Comparison of ENCODE assay signal across 18 cellular contexts in the genomic region with DNA sequence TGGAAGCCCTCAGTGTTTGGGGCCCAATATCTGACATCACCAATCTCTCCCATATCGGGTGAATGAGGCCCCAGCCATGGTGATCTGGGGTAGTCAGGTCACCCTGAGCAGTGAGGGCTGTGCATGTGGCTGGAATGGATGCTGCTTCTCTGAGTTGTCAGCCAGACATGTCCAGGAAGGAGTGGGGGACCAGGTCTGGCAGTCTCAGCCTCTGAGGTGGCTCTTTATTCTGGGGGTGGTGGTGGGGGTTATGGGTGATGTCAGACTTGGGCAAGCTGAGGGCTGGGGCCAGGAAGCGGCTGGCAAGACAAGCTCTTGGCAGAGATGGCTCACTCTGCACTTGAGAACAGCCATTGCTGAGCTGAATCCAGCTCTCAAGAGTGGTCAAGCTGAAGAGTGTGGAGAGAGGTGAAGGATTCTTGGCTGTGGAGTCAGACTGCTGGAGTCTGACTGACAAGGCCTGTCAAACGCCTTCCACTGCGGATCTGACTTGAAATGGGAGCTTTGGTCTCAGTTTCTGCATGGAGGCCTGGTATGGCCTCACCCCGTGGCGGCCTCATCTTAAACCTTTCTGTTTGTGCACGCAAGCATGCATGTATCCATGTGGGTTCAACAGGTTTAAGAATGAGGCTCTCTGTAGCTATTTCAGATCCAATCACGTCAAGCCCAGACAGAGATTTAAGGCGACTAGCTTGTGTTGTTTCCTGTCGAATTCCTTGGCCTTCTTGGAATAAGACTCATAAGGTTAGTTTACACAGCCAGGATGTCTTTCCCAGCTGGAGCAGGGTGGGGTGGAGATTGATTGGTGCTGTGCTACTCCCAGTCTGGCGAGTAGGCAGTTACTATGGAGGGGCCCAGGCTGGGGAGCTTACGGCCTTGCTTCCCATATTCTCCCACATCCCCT.
DNase-seq lines count a peak whose midpoint lies in the region; ATAC-seq, FAIRE-seq and TF ChIP-seq lines count a peak whose summit lies in the region.
"Had no signal": no experiment of that assay in that cellular context is flagged by ENCODE, and none has a peak within 500 bp of the region (broad histone marks: within the 10 kb centered on the region; RNA-seq: fewer than 3 reads in every experiment).

No MANE protein-coding gene starts in this region.

- no peaks in the 10 kb centered on the region for H3K36me3 ChIP-seq in bronchial epithelial cell (ENCODE audit: control insufficient read depth, insufficient read depth, low read length)
- no peaks in the 10 kb centered on the region for H3K36me3 ChIP-seq in heart right ventricle
- H3K36me3 ChIP-seq in uterus, result no peaks in the 10 kb centered on the region
- H3K36me3 ChIP-seq: BLaER1 had no signal

- H3K9me3 ChIP-seq in heart right ventricle, result peaks cover 0 to 4% (median 0%) of the 10 kb centered on the region in 11 donors
- no peaks in the 10 kb centered on the region for H3K9me3 ChIP-seq in uterus
- H3K9me3 ChIP-seq: BLaER1, testis had no signal

- no peak for FAIRE-seq in bronchial epithelial cell (lab: Jason Lieb, UNC)

- H3K4me1 Mint-ChIP-seq in neural crest cell, result peaks cover 12% of the 10 kb centered on the region
- H3K4me1 Mint-ChIP-seq: GM23338, WTC11 had no signal

- peaks cover 8% of the 10 kb centered on the region for H3K9me3 Mint-ChIP-seq in neural crest cell
- H3K9me3 Mint-ChIP-seq: activated T-helper 2 cell treated with anti-CD3 and anti-CD28 coated beads, Interferon-gamma antibody, Interleukin-2, Interleukin-4, amounts not matched to agents 10 μg/mL and 5 μg/mL and 100 μg/mL, durations not matched to agents 14 hours and 24 hours and 36 hours had no signal

- peak overlapping the region; percentile 40 for H3K27ac Mint-ChIP-seq in neural crest cell (ENCODE audit: unreplicated experiment)
- H3K27ac Mint-ChIP-seq: activated T-helper 2 cell treated with anti-CD3 and anti-CD28 coated beads, Interferon-gamma antibody, Interleukin-2, Interleukin-4, amounts not matched to agents 10 μg/mL and 5 μg/mL and 100 μg/mL, durations not matched to agents 14 hours and 24 hours and 36 hours; GM23338; WTC11 had no signal

- H3K27me3 ChIP-seq in bronchial epithelial cell (ENCODE audit: control insufficient read depth, insufficient read depth, low read length) (no peaks in the 10 kb centered on the region), heart right ventricle (peaks cover 0 to 4% (median 0%) of the 10 kb centered on the region in 7 donors), uterus (no peaks in the 10 kb centered on the region)
- H3K27me3 ChIP-seq: BLaER1, testis had no signal

- no peak overlapping the region for H3K4me3 ChIP-seq in bronchial epithelial cell (ENCODE audit: low read depth, low read length)
- no peak overlapping the region for H3K4me3 ChIP-seq in heart right ventricle
- H3K4me3 ChIP-seq in uterus, result no peak overlapping the region
- H3K4me3 ChIP-seq: BLaER1, GM23338, testis had no signal

- H3K27ac ChIP-seq in heart right ventricle (peak overlapping the region; percentile 58 to 88 (median 72)), uterus (peak overlapping the region; percentile 61 to 63)
- H3K27ac ChIP-seq: BLaER1, testis had no signal

- TF ChIP-seq CTCF in bronchial epithelial cell (IDR thresholded peaks at IDR 0.05; ENCODE audit: insufficient read depth, low read length, severe bottlenecking) (no peak), heart right ventricle (IDR thresholded peaks at IDR 0.05) (no peak), neural crest cell (conservative IDR thresholded peaks at IDR 0.05) (no peak), uterus (IDR thresholded peaks at IDR 0.05) (no peak)

- H3K4me1 ChIP-seq in heart right ventricle, result peaks cover 7 to 49% (median 30%) of the 10 kb centered on the region in 9 donors
- no peaks in the 10 kb centered on the region for H3K4me1 ChIP-seq in uterus

- TF ChIP-seq POLR2A in uterus (IDR thresholded peaks at IDR 0.05), result no peak

- 64 to 68% methylated on average over 12 of the region's 12 CpGs for WGBS in heart right ventricle, 2 donors

- ATAC-seq in heart right ventricle, result peak; percentile 78 to 94 (median 88)
- ATAC-seq: GM23338, WTC11 had no signal

- no peak overlapping the region for H3K4me3 Mint-ChIP-seq in neural crest cell
- H3K4me3 Mint-ChIP-seq: GM23338, WTC11 had no signal

- H3K36me3 Mint-ChIP-seq in neural crest cell (ENCODE audit: low read depth), result no peaks in the 10 kb centered on the region
- H3K36me3 Mint-ChIP-seq: WTC11 had no signal

- intact Hi-C loops in heart right ventricle (cut with DNase I) (loop anchor here in 1 of 10 donors (5.0 kb wide), 1 partner anchor 45 kb away; no protein-coding TSS in a partner anchor), uterus (cut with DNase I; ENCODE audit: low total_unique reads) (no loop called here)

- H3K27me3 Mint-ChIP-seq in neural crest cell (ENCODE audit: low read depth), result no peaks in the 10 kb centered on the region

- DNase-seq in bronchial epithelial cell (ENCODE audit: low read depth), result peak; percentile 94
- peak; percentile 29 to 69 for DNase-seq in heart right ventricle
- DNase-seq in neural crest cell (ENCODE audit: low read depth, low spot score), result no peak
- peak in 1 of 2 donors; percentile 39 for DNase-seq in uterus
- DNase-seq in NCI-H2081 treated with DMSO at 0.1 percent for 48 hours (lab: John Stamatoyannopoulos, UW), result no peak
- no peak for DNase-seq in NCI-H2107 (lab: John Stamatoyannopoulos, UW)
- no peak for DNase-seq in NCI-H2171 treated with DMSO at 0.1 percent for 48 hours (lab: John Stamatoyannopoulos, UW)
- no peak for DNase-seq in stimulated activated CD4-positive, alpha-beta T cell treated with anti-CD3 and anti-CD28 coated beads, Interleukin-4, amount 100 ng/mL, for 24 hours
- DNase-seq: amniotic stem cell, islet precursor cell, NCI-H2029 treated with DMSO at 0.1 percent for 48 hours, NCI-H526, occipital lobe, testis had no signal

Comparison
In these comparisons a context has a peak if more than half of its experiments do, and no peak if none do; other contexts are left out.
1. DNase-seq: peak in bronchial epithelial cell (single experiment) and heart right ventricle (2 of 2); none in neural crest cell (single experiment), NCI-H2081 treated with DMSO at 0.1 percent for 48 hours (single experiment), NCI-H2107 (single experiment), NCI-H2171 treated with DMSO at 0.1 percent for 48 hours (single experiment) and stimulated activated CD4-positive, alpha-beta T cell treated with anti-CD3 and anti-CD28 coated beads, Interleukin-4, amount 100 ng/mL, for 24 hours (single experiment).